ENCODE assay signal across 8 cellular contexts in the genomic region with DNA sequence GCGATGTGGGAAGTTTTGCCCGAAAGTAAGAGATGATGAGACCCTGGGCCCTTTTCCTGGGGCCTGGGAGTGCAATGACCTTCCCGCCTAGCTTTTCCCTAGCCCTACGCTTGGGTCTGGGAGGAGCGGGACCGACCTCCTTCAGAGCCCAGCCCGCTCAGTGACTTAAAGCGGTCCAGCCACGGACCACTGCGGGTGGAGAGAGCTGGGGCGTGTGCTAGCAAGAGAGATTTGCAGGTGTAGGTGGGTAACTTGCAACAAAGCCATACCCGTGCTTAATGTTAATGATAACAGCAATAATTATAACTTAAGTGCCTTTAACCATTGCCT. TPM values are rescaled to one million over a fixed set of nuclear protein-coding genes. Genes with fewer than 3 reads are reported as not detected.
DNase-seq lines count a peak whose midpoint lies in the region; ATAC-seq and TF ChIP-seq lines count a peak whose summit lies in the region.

No MANE protein-coding gene starts in this region.

- 1% methylated on average over 12 of the region's 12 CpGs for WGBS in esophagus muscularis mucosa
- WGBS in ovary, 3 donors = 1% methylated on average over 12 of the region's 12 CpGs

- H3F3A ChIP-seq in OCI-LY1 (ENCODE audit: insufficient read depth, low read length) = no peaks in the 10 kb centered on the region

- intact Hi-C loops in esophagus muscularis mucosa (cut with DNase I) (loop anchor here (2.0 to 5.0 kb wide), 2 partner anchors 33 to 422 kb away; no protein-coding TSS in a partner anchor), ovary (cut with DNase I) (loop anchor here in 2 of 4 donors (2.0 to 10.0 kb wide), 4 partner anchors 64 to 422 kb away; no protein-coding TSS in a partner anchor)

- H3K4me1 ChIP-seq in HAP-1 (peaks cover 3% of the 10 kb centered on the region; the same call in 1 of the 2 replicates), OCI-LY1 (ENCODE audit: insufficient read depth, low read length, severe bottlenecking) (peaks cover 26% of the 10 kb centered on the region), esophagus muscularis mucosa (peaks cover 8 to 26% (median 21%) of the 10 kb centered on the region in 4 donors), ovary (ENCODE audit: insufficient read depth) (peaks cover 2% of the 10 kb centered on the region)

- H3K4me3 ChIP-seq in HAP-1 = peak overlapping the region; percentile 56
- peak overlapping the region; percentile 61 for H3K4me3 ChIP-seq in OCI-LY1 (ENCODE audit: low read depth, low read length, poor library complexity, severe bottlenecking)
- H3K4me3 ChIP-seq in esophagus muscularis mucosa = peak overlapping the region; percentile 70 to 94 (median 92)
- H3K4me3 ChIP-seq in ovary = peak overlapping the region; percentile 70

- no peak for TF ChIP-seq CTCF in OCI-LY1 (IDR thresholded peaks at IDR 0.05; ENCODE audit: low read length)
- TF ChIP-seq CTCF in esophagus muscularis mucosa (IDR thresholded peaks at IDR 0.05) = no peak
- no peak for TF ChIP-seq CTCF in ovary (IDR thresholded peaks at IDR 0.05)

- H4K20me1 ChIP-seq in OCI-LY1 (ENCODE audit: insufficient read depth, low read length) = no peaks in the 10 kb centered on the region

- no peaks in the 10 kb centered on the region for H3K79me2 ChIP-seq in OCI-LY1 (ENCODE audit: insufficient read depth, low read length)

- TF ChIP-seq POLR2A in GM18505 (IDR thresholded peaks at IDR 0.05; ENCODE audit: borderline replicate concordance, extremely low read depth, insufficient read depth, insufficient read length) (no peak), esophagus muscularis mucosa (IDR thresholded peaks at IDR 0.05; ENCODE audit: low read depth) (no peak), ovary (IDR thresholded peaks at IDR 0.05) (no peak)

- H3K27me3 ChIP-seq in HAP-1 (ENCODE audit: low read depth) (no peaks in the 10 kb centered on the region), OCI-LY1 (ENCODE audit: insufficient read depth, low read length) (no peaks in the 10 kb centered on the region), esophagus muscularis mucosa (no peaks in the 10 kb centered on the region), ovary (no peaks in the 10 kb centered on the region)

- TF ChIP-seq EP300 in esophagus muscularis mucosa (IDR thresholded peaks at IDR 0.05) (no peak), ovary (IDR thresholded peaks at IDR 0.05) (no peak)

- DNase-seq in HAP-1 (ENCODE audit: low spot score in 2 of 2) (no peak), esophagus muscularis mucosa (ENCODE audit: extremely low spot score) (no peak), ovary (no peak), CD1c-positive myeloid dendritic cell (ENCODE audit: extremely low spot score) (no peak)
- DNase-seq in stimulated activated CD4-positive, alpha-beta T cell treated with anti-CD3 and anti-CD28 coated beads, Interleukin-15, amount 100 ng/mL, for 24 hours = no peak
- no peak for DNase-seq in activated CD4-positive, alpha-beta T cell treated with anti-CD3 and anti-CD28 coated beads for 48 hours

- H2AFZ ChIP-seq in OCI-LY1 (ENCODE audit: low read length) = peak overlapping the region; percentile 86

- H3K4me2 ChIP-seq in OCI-LY1 (ENCODE audit: low read length) = peak overlapping the region; percentile 94

- H3K9me2 ChIP-seq in OCI-LY1 (ENCODE audit: low read depth, low read length) = no peaks in the 10 kb centered on the region

- in situ Hi-C loops in HAP-1 (cut with MboI; ENCODE audit: low sequenced_read_pairs) = loop anchor here (25.0 kb wide), 1 partner anchor 408 kb away; no protein-coding TSS in a partner anchor

- no peaks in the 10 kb centered on the region for H3K9me3 ChIP-seq in HAP-1
- H3K9me3 ChIP-seq in OCI-LY1 (ENCODE audit: low read length) = no peaks in the 10 kb centered on the region
- H3K9me3 ChIP-seq in esophagus muscularis mucosa = no peaks in the 10 kb centered on the region
- H3K9me3 ChIP-seq in ovary = no peaks in the 10 kb centered on the region

- H3K27ac ChIP-seq in OCI-LY1 (ENCODE audit: low read depth, low read length, poor library complexity, severe bottlenecking) (no peak overlapping the region), esophagus muscularis mucosa (replicated peaks in 1 of 4) (peak overlapping the region; percentile 90 to 97 (median 94)), ovary (peak overlapping the region; percentile 42 to 76)

- no peaks in the 10 kb centered on the region for H3K36me3 ChIP-seq in HAP-1 (replicated peaks)
- H3K36me3 ChIP-seq in OCI-LY1 (ENCODE audit: insufficient read depth, low read length) = no peaks in the 10 kb centered on the region
- no peaks in the 10 kb centered on the region for H3K36me3 ChIP-seq in esophagus muscularis mucosa
- no peaks in the 10 kb centered on the region for H3K36me3 ChIP-seq in ovary

- peak overlapping the region; percentile 54; the same call in 1 of the 2 replicates for H3K9ac ChIP-seq in OCI-LY1 (ENCODE audit: low read length)

- ATAC-seq in GM18505 (IDR thresholded peaks at IDR 0.05; ENCODE audit: unreplicated experiment) = peak; percentile 35

RNA-seq across cellular contexts. Expression of a gene that starts 0.5 kb away (rescaled TPM):
- total RNA-seq in esophagus muscularis mucosa = 100 to 1,000 TPM; 154 to 208 (median 199) TPM
- total RNA-seq in ovary = 10 to 100 TPM in 3 of 7 donors, 1 to 10 TPM in 4; 4.6 to 19.2 (median 9.7) TPM
- 10 to 100 TPM in 1 of 2 donors, 1 to 10 TPM in 1; 4.9 to 25.3 TPM for polyA plus RNA-seq in ovary

Comparison
In these comparisons a context has a peak if more than half of its experiments do, and no peak if none do; other contexts are left out.
1. RNA of a gene that starts 0.5 kb away (total RNA-seq): 154 to 208 TPM in esophagus muscularis mucosa; 4.6 to 19.2 TPM in ovary; every median in the first group is over 4 times any median in the second.
2. Peak in every context shown above with its lines, with median percentiles within 50 percentile points of each other: H3K4me3 ChIP-seq.